9 cellular contexts compared by ENCODE assay signal in genomic region chr1:169112241-169112640, GRCh38. TPM values are rescaled to one million over a fixed set of nuclear protein-coding genes. Genes with fewer than 3 reads are reported as not detected.
DNase-seq lines count a peak whose midpoint lies in the region; ATAC-seq, FAIRE-seq and TF ChIP-seq lines count a peak whose summit lies in the region.
"Had no signal": no experiment of that assay in that cellular context is flagged by ENCODE, and none has a peak within 500 bp of the region (broad histone marks: within the 10 kb centered on the region; RNA-seq: fewer than 3 reads in every experiment).

No MANE protein-coding gene starts in this region.

- peaks cover 81% of the 10 kb centered on the region for H3K4me1 Mint-ChIP-seq in dendritic cell treated with granulocyte-macrophage colony-stimulating factor and Interleukin-4, amounts not matched to agents 40 ng/mL and 50 ng/mL, for 4 days (ENCODE audit: low read depth)
- peaks cover 40% of the 10 kb centered on the region for H3K4me1 Mint-ChIP-seq in activated T-cell treated with anti-CD3 and anti-CD28 coated beads, Interleukin-2, amount 50 U/mL, for 4 hours (ENCODE audit: low read depth)

- intact Hi-C loops in dendritic cell treated with granulocyte-macrophage colony-stimulating factor and Interleukin-4, amounts not matched to agents 40 ng/mL and 50 ng/mL, for 4 days (cut with micrococcal nuclease), result loop anchor here (10.0 kb wide), 2 partner anchors 373 to 767 kb away; partner anchors contain the start of gene SLC19A2

- POLR2A ChIA-PET in A549 (lab: Yijun Ruan, JAX), result no interaction called here

- WGBS in A549 (ENCODE audit: missing lambda C conversion rate), result 21% methylated on average over 6 of the region's 6 CpGs

- peaks cover 2% of the 10 kb centered on the region for H3K27me3 Mint-ChIP-seq in dendritic cell treated with granulocyte-macrophage colony-stimulating factor and Interleukin-4, amounts not matched to agents 40 ng/mL and 50 ng/mL, for 4 days
- peaks cover 3% of the 10 kb centered on the region for H3K27me3 Mint-ChIP-seq in activated T-cell treated with anti-CD3 and anti-CD28 coated beads, Interleukin-2, amount 50 U/mL, for 4 hours (ENCODE audit: low read depth)

- no peak for TF ChIP-seq RAD21 in A549 (conservative IDR thresholded peaks at IDR 0.05 in 1 of 2, IDR thresholded peaks at IDR 0.05 in 1 of 2)

- FAIRE-seq in A549 (lab: Jason Lieb, UNC), result no peak

- H3K36me3 ChIP-seq in mucosa of stomach (ENCODE audit: control insufficient read depth, insufficient read depth, low read length), result peaks cover 7% of the 10 kb centered on the region

- no peaks in the 10 kb centered on the region for H3K27me3 ChIP-seq in mucosa of stomach (ENCODE audit: control insufficient read depth, insufficient read depth, low read length)

- peaks cover 45% of the 10 kb centered on the region for H3K36me3 Mint-ChIP-seq in dendritic cell treated with granulocyte-macrophage colony-stimulating factor and Interleukin-4, amounts not matched to agents 40 ng/mL and 50 ng/mL, for 4 days (ENCODE audit: low read depth)
- H3K36me3 Mint-ChIP-seq in activated T-cell treated with anti-CD3 and anti-CD28 coated beads, Interleukin-2, amount 50 U/mL, for 4 hours (ENCODE audit: insufficient read depth), result peaks cover 3% of the 10 kb centered on the region

- H3K4me3 Mint-ChIP-seq in dendritic cell treated with granulocyte-macrophage colony-stimulating factor and Interleukin-4, amounts not matched to agents 40 ng/mL and 50 ng/mL, for 4 days, result no peak overlapping the region
- H3K4me3 Mint-ChIP-seq in activated T-cell treated with anti-CD3 and anti-CD28 coated beads, Interleukin-2, amount 50 U/mL, for 4 hours, result no peak overlapping the region

- TF ChIP-seq CTCF in A549 (IDR thresholded peaks at IDR 0.05), result no peak
- TF ChIP-seq CTCF in NB4 (IDR thresholded peaks at IDR 0.05; ENCODE audit: low read depth, low read length), result no peak

- peak overlapping the region; percentile 96 to 98 for H3K27ac ChIP-seq in A549

- H3K4me2 ChIP-seq in A549, result peak overlapping the region; percentile 98

- no peak for ATAC-seq in A549
- no peak for ATAC-seq in activated T-cell treated with anti-CD3 and anti-CD28 coated beads, Interleukin-2, amount 50 U/mL, for 4 hours

- peak overlapping the region; percentile 0 for H3K9ac ChIP-seq in mucosa of stomach (ENCODE audit: low read length)

- H3K4me1 ChIP-seq in A549 (peaks cover 68% of the 10 kb centered on the region), mucosa of stomach (ENCODE audit: control insufficient read depth, insufficient read depth, low read length) (peaks cover 54% of the 10 kb centered on the region)

- H3K4me3 ChIP-seq in A549 (peak overlapping the region; percentile 92; the same call in 2 of the 3 replicates), NB4 (ENCODE audit: low read depth, low read length) (no peak overlapping the region), mucosa of stomach (ENCODE audit: low read length) (no peak overlapping the region)

- CTCF ChIA-PET in A549 (lab: Yijun Ruan, JAX), result interaction anchor here (1.8 to 3.7 kb wide), 4 partner anchors 21 to 673 kb away, joined by 4 to 20 read pairs (median 8); no protein-coding TSS in a partner anchor

- TF ChIP-seq POLR2A in A549 (IDR thresholded peaks at IDR 0.05; ENCODE audit: low read length), result no peak
- no peak for TF ChIP-seq POLR2A in NB4 (IDR thresholded peaks at IDR 0.05; ENCODE audit: extremely low read depth, insufficient read length)

- H3K9me3 ChIP-seq in A549, result no peaks in the 10 kb centered on the region
- no peaks in the 10 kb centered on the region for H3K9me3 ChIP-seq in mucosa of stomach (ENCODE audit: control insufficient read depth, low read length)

- H3K27ac Mint-ChIP-seq in dendritic cell treated with granulocyte-macrophage colony-stimulating factor and Interleukin-4, amounts not matched to agents 40 ng/mL and 50 ng/mL, for 4 days, result peak overlapping the region; percentile 92

- H3K9me3 Mint-ChIP-seq in dendritic cell treated with granulocyte-macrophage colony-stimulating factor and Interleukin-4, amounts not matched to agents 40 ng/mL and 50 ng/mL, for 4 days, result no peaks in the 10 kb centered on the region
- no peaks in the 10 kb centered on the region for H3K9me3 Mint-ChIP-seq in activated T-cell treated with anti-CD3 and anti-CD28 coated beads, Interleukin-2, amount 50 U/mL, for 4 hours

- DNase-seq in A549 (ENCODE audit: low read depth in 1 of 2, low spot score in 1 of 2) (peak in 1 of 2 experiments; percentile 36), NB4 (ENCODE audit: low read depth) (peak; percentile 88), OCI-M1 (lab: John Stamatoyannopoulos, UW) (no peak), NCI-H345 (lab: John Stamatoyannopoulos, UW) (no peak)
- no peak for DNase-seq in activated T-cell treated with anti-CD3 and anti-CD28 coated beads, Interleukin-2, amount 50 U/mL, for 4 hours
- no peak for DNase-seq in activated T-cell treated with anti-CD3 and anti-CD28 coated beads, Interleukin-2, amount 50 U/mL, for 1 hour
- DNase-seq: NCI-H82 had no signal

- no peak; a peak in 1 of 5 replicates for TF ChIP-seq EP300 in A549 (IDR thresholded peaks at IDR 0.05)

TF ChIP-seq in A549, 52 proteins besides CTCF, POLR2A, EP300 and RAD21:
- TF ChIP-seq CEBPB (IDR thresholded peaks at IDR 0.05), result peak; percentile 73 to 90
- TF ChIP-seq NPAS2 (CRISPR knock-in tag; IDR thresholded peaks at IDR 0.05; ENCODE audit: borderline replicate concordance), result no peak
- peak; percentile 8; the same call in 1 of the 2 replicates for TF ChIP-seq ESRRA (IDR thresholded peaks at IDR 0.05; ENCODE audit: borderline replicate concordance, low read length)

RNA-seq across cellular contexts. Expression of gene ATP1B1, which starts 5.8 kb away (rescaled TPM):
- polyA plus RNA-seq in A549 (2011; rRNA removed) (323 and 377 TPM in 2 replicates), A549 (2017; fragmentation: RNase III; extraction: RNeasy Plus Mini Kit Qiagen cat#74134 plus additional on column Dnase treatment) (215 to 313 TPM (median 303 TPM) in 3 replicates)
- polyA plus RNA-seq in A549 (2012; cell fraction: cytosol; rRNA removed), result 74.7 and 88.8 TPM in 2 replicates
- polyA plus RNA-seq in A549 (2012; cell fraction: nucleus; rRNA removed), result 51.7 and 61.3 TPM in 2 replicates
- polyA minus RNA-seq in A549 (2011; rRNA and poly(A)+ RNA removed), result 112 and 115 TPM in 2 replicates
- 10 to 100 TPM in 1 of 3 donors, 1 to 10 TPM in 2; 5.8 to 10.8 (median 6.2) TPM for total RNA-seq in activated T-cell treated with anti-CD3 and anti-CD28 coated beads, Interleukin-2, amount 50 U/mL, for 4 hours
